ENCODE assay signal across 9 cellular contexts in the genomic region with DNA sequence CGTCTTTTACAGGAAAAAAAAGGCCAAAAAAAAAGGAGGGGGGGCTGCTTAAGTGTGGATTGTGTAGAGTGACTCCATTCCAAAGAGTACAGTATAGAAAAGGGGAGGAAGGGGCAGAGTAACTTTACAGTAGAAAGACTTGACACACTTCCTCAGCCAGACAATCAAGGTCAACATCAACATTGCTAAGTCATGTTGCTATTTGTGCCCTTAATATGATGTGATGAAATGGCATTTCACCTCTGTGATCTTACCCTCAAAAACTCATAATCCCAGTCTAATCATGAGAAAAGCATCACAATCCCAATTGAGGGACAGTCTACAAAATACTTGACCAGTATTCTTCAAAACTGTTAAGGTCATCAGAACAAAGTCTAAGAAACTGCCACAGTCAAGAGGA. TPM values are rescaled to one million over a fixed set of nuclear protein-coding genes. Genes with fewer than 3 reads are reported as not detected.
DNase-seq lines count a peak whose midpoint lies in the region; ATAC-seq and TF ChIP-seq lines count a peak whose summit lies in the region.
"Had no signal": no experiment of that assay in that cellular context is flagged by ENCODE, and none has a peak within 500 bp of the region (broad histone marks: within the 10 kb centered on the region; RNA-seq: fewer than 3 reads in every experiment).

No MANE protein-coding gene starts in this region.

- no peak for ATAC-seq in gastrocnemius medialis

- no peaks in the 10 kb centered on the region for H3K27me3 ChIP-seq in dorsolateral prefrontal cortex
- no peaks in the 10 kb centered on the region for H3K27me3 ChIP-seq in gastrocnemius medialis

- H3K4me1 ChIP-seq in gastrocnemius medialis: peaks cover 29 to 34% of the 10 kb centered on the region in 2 donors

- in situ Hi-C loops in gastrocnemius medialis (cut with MboI; ENCODE audit: low sequenced_read_pairs in 4 of 4): loop anchor here in 3 of 4 donors (5.0 kb wide), 1 partner anchor 37 kb away; no protein-coding TSS in a partner anchor

- TF ChIP-seq CTCF in dorsolateral prefrontal cortex (IDR thresholded peaks at IDR 0.05 in 54 of 56, conservative IDR thresholded peaks at IDR 0.05 in 2 of 56; ENCODE audit: low read depth in 1 of 56, partially characterized antibody in 56 of 56): no peak
- no peak for TF ChIP-seq CTCF in gastrocnemius medialis (IDR thresholded peaks at IDR 0.05 in 4 of 5, conservative IDR thresholded peaks at IDR 0.05 in 1 of 5)

- H3K36me3 ChIP-seq in gastrocnemius medialis: no peaks in the 10 kb centered on the region

- no peaks in the 10 kb centered on the region for H3K9me3 ChIP-seq in gastrocnemius medialis

- H3K27ac ChIP-seq in dorsolateral prefrontal cortex (peak overlapping the region; percentile 4 to 100 (median 99)), gastrocnemius medialis (peak overlapping the region; percentile 92 to 100 (median 98))

- no peak for TF ChIP-seq POLR2A in gastrocnemius medialis (IDR thresholded peaks at IDR 0.05)

- DNase-seq in EH (ENCODE audit: low read depth) (peak; percentile 58), NOMO-1 treated with dmso at 0.1 percent for 144 hours (lab: John Stamatoyannopoulos, UW; ENCODE audit: unreplicated experiment) (peak; percentile 16), dorsolateral prefrontal cortex (no peak), gastrocnemius medialis (no peak), iPS-NIHi11 (ENCODE audit: low spot score) (no peak), hippocampal formation (lab: John Stamatoyannopoulos, UW) (no peak), amygdala (lab: John Stamatoyannopoulos, UW) (no peak)
- no peak for DNase-seq in activated CD4-positive, CD25-positive, alpha-beta regulatory T cell (lab: John Stamatoyannopoulos, UW)
- DNase-seq: NCI-H526 treated with DMSO at 0.1 percent for 48 hours had no signal

- intact Hi-C loops in dorsolateral prefrontal cortex (cut with DNase I) (loop anchor here (5.0 to 10.0 kb wide), 5 partner anchors 107 to 437 kb away; a partner anchor contains a TSS), gastrocnemius medialis (cut with DNase I; ENCODE audit: low total_unique reads) (loop anchor here (5.0 to 10.0 kb wide), 2 partner anchors 230 to 257 kb away; a partner anchor contains a TSS)

- H3K4me3 ChIP-seq in dorsolateral prefrontal cortex: no peak overlapping the region
- no peak overlapping the region for H3K4me3 ChIP-seq in gastrocnemius medialis

RNA-seq across cellular contexts. Expression of a gene that starts 2.1 kb away (rescaled TPM):
- total RNA-seq in dorsolateral prefrontal cortex (10 to 100 TPM; 31.7 to 50.3 (median 42.2) TPM), gastrocnemius medialis (10 to 100 TPM; 32.5 to 47.3 (median 41.9) TPM)

RNA-seq across cellular contexts. Expression of a gene that starts 19.5 kb away (rescaled TPM):
- 10 to 100 TPM in 119 of 120 experiments, 1 to 10 TPM in 1; 7.2 to 61.3 (median 34.3) TPM for total RNA-seq in dorsolateral prefrontal cortex
- under 1 TPM in 1 of 4 donors, not detected in 3; 0.46 TPM for total RNA-seq in gastrocnemius medialis

Comparison
In these comparisons a context has a peak if more than half of its experiments do, and no peak if none do; other contexts are left out.
1. DNase-seq: peak in EH (single experiment) and NOMO-1 treated with dmso at 0.1 percent for 144 hours (single experiment); none in dorsolateral prefrontal cortex (0 of 10), gastrocnemius medialis (0 of 2), activated CD4-positive, CD25-positive, alpha-beta regulatory T cell (0 of 4), iPS-NIHi11 (single experiment), hippocampal formation (0 of 2) and amygdala (0 of 56).
2. RNA of a gene that starts 19.5 kb away (total RNA-seq): 7.2 to 61.3 TPM in dorsolateral prefrontal cortex; 0.46 TPM in gastrocnemius medialis; every median in the first group is over 4 times any median in the second.